11 cellular contexts compared by ENCODE assay signal in the genomic region with DNA sequence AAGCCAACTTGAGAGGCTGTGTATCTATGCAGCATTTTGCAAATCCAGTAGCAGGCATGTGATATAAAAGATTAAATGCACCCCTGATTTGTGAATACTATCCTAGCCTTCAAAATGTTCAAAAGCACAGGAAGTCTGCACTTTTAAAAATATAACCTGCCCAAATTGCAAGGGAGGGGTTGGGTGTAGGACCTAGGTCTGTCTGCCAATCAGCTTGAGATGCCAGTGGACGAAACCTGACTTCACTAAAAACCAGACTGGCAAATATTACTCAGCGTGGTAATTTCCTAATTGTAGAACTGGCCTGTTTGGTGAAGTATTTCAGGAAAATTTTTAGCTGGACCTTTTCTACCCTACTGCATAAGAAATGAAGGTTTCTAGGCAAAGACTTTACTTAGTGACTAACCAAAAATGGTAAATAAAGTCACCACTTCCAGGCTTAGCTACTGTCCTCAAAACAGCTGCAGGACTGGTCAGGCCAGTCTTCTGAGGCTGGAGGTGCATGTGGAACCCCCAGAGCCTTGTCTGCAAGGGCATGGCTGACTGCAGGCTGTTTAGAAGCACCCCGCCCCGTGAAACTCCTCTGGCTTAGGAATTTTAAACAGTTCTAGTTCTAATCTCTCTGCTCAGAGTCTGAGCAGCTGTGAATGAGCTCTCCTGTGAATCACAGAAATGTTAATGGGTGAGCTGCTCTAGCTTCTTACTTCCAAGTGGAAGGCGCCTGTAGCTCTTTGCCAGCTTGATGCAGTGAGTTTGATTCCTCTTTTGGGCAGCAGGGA.
DNase-seq lines count a peak whose midpoint lies in the region; ATAC-seq and TF ChIP-seq lines count a peak whose summit lies in the region.
"Had no signal": no experiment of that assay in that cellular context is flagged by ENCODE, and none has a peak within 500 bp of the region (broad histone marks: within the 10 kb centered on the region; RNA-seq: fewer than 3 reads in every experiment).

No MANE protein-coding gene starts in this region.

- POLR2A ChIA-PET in CD8-positive, alpha-beta T cell (lab: Charles Lee) = no interaction called here

- peaks cover 17% of the 10 kb centered on the region for H3K4me1 Mint-ChIP-seq in CD8-positive, alpha-beta T cell (ENCODE audit: low read depth)

- no peaks in the 10 kb centered on the region for H3K4me1 ChIP-seq in CD8-positive, alpha-beta T cell (ENCODE audit: insufficient read depth, low read length)

- CTCF ChIA-PET in CD8-positive, alpha-beta T cell (lab: Charles Lee) = no interaction called here

- TF ChIP-seq CTCF in fibroblast of the aortic adventitia (IDR thresholded peaks at IDR 0.05; ENCODE audit: insufficient read depth, low read length) = no peak
- TF ChIP-seq CTCF in CD8-positive, alpha-beta T cell (IDR thresholded peaks at IDR 0.05) = no peak

- no peaks in the 10 kb centered on the region for H3K36me3 ChIP-seq in CD8-positive, alpha-beta T cell (ENCODE audit: insufficient read depth, low read length)

- no peak overlapping the region for H3K4me3 ChIP-seq in fibroblast of the aortic adventitia (ENCODE audit: low read depth, low read length)
- H3K4me3 ChIP-seq in CD8-positive, alpha-beta T cell (ENCODE audit: low read depth, low read length) = no peak overlapping the region

- DNase-seq in fibroblast of the aortic adventitia (ENCODE audit: low read depth) (peak; percentile 44), germinal center (ENCODE audit: low spot score) (no peak), ureter (ENCODE audit: low spot score) (no peak)
- no peak for DNase-seq in CD8-positive, alpha-beta T cell
- no peak for DNase-seq in stimulated activated CD4-positive, alpha-beta T cell treated with anti-CD3 and anti-CD28 coated beads, Interleukin-4, amount 100 ng/mL, for 4 hours
- DNase-seq: amniotic stem cell, DMS53, NCI-H2081 had no signal

- peak; percentile 66 for ATAC-seq in GM18502 (IDR thresholded peaks at IDR 0.05; ENCODE audit: poor library complexity, unreplicated experiment)
- peak; percentile 43 for ATAC-seq in GM21360 (IDR thresholded peaks at IDR 0.05; ENCODE audit: unreplicated experiment)
- ATAC-seq in HG03175 (IDR thresholded peaks at IDR 0.05; ENCODE audit: unreplicated experiment) = peak; percentile 63
- ATAC-seq in CD8-positive, alpha-beta T cell = no peak

- no peaks in the 10 kb centered on the region for H3K9me3 Mint-ChIP-seq in CD8-positive, alpha-beta T cell

- no peaks in the 10 kb centered on the region for H3K9me3 ChIP-seq in CD8-positive, alpha-beta T cell (ENCODE audit: low read length)

- H3K27ac Mint-ChIP-seq in CD8-positive, alpha-beta T cell = no peak overlapping the region

- H3K4me3 Mint-ChIP-seq in CD8-positive, alpha-beta T cell = no peak overlapping the region

- H3K27me3 Mint-ChIP-seq in CD8-positive, alpha-beta T cell (ENCODE audit: low read depth) = no peaks in the 10 kb centered on the region

- intact Hi-C loops in CD8-positive, alpha-beta T cell (cut with DNase I, micrococcal nuclease) = no loop called here

- no peaks in the 10 kb centered on the region for H3K27me3 ChIP-seq in CD8-positive, alpha-beta T cell (ENCODE audit: insufficient read depth, low read length)

- H3K27ac ChIP-seq in CD8-positive, alpha-beta T cell (ENCODE audit: low read depth, low read length) = no peak overlapping the region

- H3K36me3 Mint-ChIP-seq in CD8-positive, alpha-beta T cell = no peaks in the 10 kb centered on the region
